ENCODE assay signal across 2 cellular contexts in the genomic region with DNA sequence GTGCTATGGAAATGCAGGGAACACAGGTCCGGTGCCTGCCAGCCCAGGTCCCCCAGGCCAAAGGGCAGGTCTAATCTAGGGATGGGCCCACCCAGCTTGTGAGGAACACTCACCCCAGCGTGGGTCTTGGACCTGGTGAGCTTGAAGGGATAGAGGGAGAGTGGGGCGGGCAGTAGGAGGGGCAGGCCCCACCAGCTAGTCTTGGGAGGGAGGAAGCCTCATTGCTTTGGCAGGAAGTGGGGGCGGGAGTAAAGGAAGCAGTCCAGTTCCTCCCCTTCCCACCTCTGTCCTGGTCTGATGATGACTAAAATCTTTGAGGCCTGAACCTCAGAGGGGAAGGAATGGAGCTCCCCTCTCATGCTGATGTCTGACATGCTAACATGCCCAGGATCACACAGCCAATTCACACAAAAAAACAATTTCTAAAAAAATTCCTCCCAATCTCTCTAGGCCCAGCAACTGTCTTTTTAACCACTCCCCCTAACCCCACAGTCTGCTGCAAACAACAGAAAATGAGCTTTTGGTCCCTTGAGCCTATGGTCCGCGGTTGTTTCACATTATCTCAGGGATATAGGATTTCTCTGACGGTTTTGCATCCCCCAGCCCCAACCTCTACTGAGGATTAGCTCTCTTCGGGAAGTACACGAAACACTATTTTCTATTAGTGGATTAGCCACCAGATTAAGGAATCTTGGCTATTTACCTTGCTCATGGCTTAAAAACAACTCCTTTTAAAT.
TF ChIP-seq lines count a peak whose summit lies in the region.

No MANE protein-coding gene starts in this region.

TF ChIP-seq in IMR-90, 13 proteins besides CTCF, POLR2A, EP300 and RAD21 (continued from another document):
- no peak for TF ChIP-seq MAZ (IDR thresholded peaks at IDR 0.05; ENCODE audit: borderline replicate concordance, low read depth, low read length)
- TF ChIP-seq BHLHE40 (IDR thresholded peaks at IDR 0.05; ENCODE audit: low read depth, low read length): no peak
- no peak for TF ChIP-seq NFE2L2 (IDR thresholded peaks at IDR 0.05; ENCODE audit: low read depth, low read length)
- no peak for TF ChIP-seq CEBPB (IDR thresholded peaks at IDR 0.05; ENCODE audit: low read depth, low read length)
- no peak for TF ChIP-seq SMC3 (IDR thresholded peaks at IDR 0.05; ENCODE audit: low read depth, low read length)
- TF ChIP-seq MAFK (IDR thresholded peaks at IDR 0.05; ENCODE audit: low read depth, low read length): no peak
- TF ChIP-seq, protein P1, sequence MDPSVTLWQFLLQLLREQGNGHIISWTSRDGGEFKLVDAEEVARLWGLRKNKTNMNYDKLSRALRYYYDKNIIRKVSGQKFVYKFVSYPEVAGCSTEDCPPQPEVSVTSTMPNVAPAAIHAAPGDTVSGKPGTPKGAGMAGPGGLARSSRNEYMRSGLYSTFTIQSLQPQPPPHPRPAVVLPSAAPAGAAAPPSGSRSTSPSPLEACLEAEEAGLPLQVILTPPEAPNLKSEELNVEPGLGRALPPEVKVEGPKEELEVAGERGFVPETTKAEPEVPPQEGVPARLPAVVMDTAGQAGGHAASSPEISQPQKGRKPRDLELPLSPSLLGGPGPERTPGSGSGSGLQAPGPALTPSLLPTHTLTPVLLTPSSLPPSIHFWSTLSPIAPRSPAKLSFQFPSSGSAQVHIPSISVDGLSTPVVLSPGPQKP (IDR thresholded peaks at IDR 0.05; ENCODE audit: borderline replicate concordance, low read depth, low read length): no peak
- no peak for TF ChIP-seq CHD1 (IDR thresholded peaks at IDR 0.05; ENCODE audit: low read depth, low read length)

TF ChIP-seq in HEK293T, 16 proteins besides CTCF, POLR2A, EP300 and RAD21 (continued from another document):
- TF ChIP-seq, protein P2, sequence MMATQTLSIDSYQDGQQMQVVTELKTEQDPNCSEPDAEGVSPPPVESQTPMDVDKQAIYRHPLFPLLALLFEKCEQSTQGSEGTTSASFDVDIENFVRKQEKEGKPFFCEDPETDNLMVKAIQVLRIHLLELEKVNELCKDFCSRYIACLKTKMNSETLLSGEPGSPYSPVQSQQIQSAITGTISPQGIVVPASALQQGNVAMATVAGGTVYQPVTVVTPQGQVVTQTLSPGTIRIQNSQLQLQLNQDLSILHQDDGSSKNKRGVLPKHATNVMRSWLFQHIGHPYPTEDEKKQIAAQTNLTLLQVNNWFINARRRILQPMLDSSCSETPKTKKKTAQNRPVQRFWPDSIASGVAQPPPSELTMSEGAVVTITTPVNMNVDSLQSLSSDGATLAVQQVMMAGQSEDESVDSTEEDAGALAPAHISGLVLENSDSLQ (IDR thresholded peaks at IDR 0.05): no peak
- TF ChIP-seq ELF4 (IDR thresholded peaks at IDR 0.05) (no peak), BHLHE40 (IDR thresholded peaks at IDR 0.05; ENCODE audit: borderline replicate concordance) (no peak), CTBP1 (IDR thresholded peaks at IDR 0.05; ENCODE audit: borderline replicate concordance) (no peak), LEF1 (IDR thresholded peaks at IDR 0.05; ENCODE audit: borderline replicate concordance) (no peak), FOXA1 (IDR thresholded peaks at IDR 0.05) (no peak), NFRKB (IDR thresholded peaks at IDR 0.05) (no peak), TARDBP (IDR thresholded peaks at IDR 0.05) (no peak)
